In the genomic region with DNA sequence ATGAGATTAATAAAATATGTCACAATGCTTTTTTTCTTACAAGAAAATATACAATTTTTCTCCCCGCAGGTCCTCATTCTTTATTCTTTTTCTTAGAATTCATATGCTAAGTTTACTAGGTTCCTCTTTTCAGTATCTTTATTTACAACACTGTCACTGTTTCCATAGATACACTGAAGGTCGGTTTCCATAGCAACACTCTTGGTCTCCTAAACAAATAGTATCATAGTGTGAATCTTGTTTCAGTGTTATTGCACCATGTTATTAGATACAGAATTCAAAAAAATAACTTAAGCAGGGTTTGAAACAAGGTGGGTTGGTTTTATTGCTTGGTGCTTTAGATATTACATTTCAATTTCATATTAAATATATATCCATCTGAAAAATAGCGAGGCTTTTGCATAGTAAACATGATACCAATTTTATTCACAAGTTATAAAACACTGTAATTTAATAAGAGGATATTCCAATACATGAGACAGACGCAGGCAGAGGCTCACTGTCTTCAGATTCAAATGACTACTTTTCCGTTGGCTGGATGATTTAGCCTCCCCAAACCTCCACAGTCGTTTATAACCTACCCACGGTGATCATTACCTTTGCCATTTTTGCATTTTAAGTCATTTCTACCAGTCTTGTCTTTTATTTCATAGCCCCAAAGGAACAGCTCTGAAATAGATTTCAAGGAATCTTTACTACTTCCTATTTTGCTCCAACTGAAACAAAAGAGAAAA, we compare ENCODE assay signal across 8 cellular contexts.
DNase-seq lines count a peak whose midpoint lies in the region; ATAC-seq and TF ChIP-seq lines count a peak whose summit lies in the region.

No MANE protein-coding gene starts in this region.

- no peaks in the 10 kb centered on the region for H3K36me3 ChIP-seq in CD8-positive, alpha-beta T cell (ENCODE audit: insufficient read depth, low read length)
- no peaks in the 10 kb centered on the region for H3K36me3 ChIP-seq in OCI-LY3 (replicated peaks; ENCODE audit: low read depth, low read length)

- peak; percentile 55 for ATAC-seq in CD8-positive, alpha-beta T cell
- ATAC-seq in GM19025 (IDR thresholded peaks at IDR 0.05; ENCODE audit: low read depth, unreplicated experiment) (peak; percentile 50), HG03135 (IDR thresholded peaks at IDR 0.05; ENCODE audit: unreplicated experiment) (peak; percentile 65)

- H3K9me3 Mint-ChIP-seq in CD8-positive, alpha-beta T cell: no peaks in the 10 kb centered on the region
- H3K9me3 Mint-ChIP-seq in nephron: no peaks in the 10 kb centered on the region

- 0 out of 2 replicates have a peak overlapping the region, but pooled peaks have one; percentile 15 for H3K9ac ChIP-seq in OCI-LY3 (ENCODE audit: low read length)

- no peaks in the 10 kb centered on the region for H3K27me3 Mint-ChIP-seq in CD8-positive, alpha-beta T cell (ENCODE audit: low read depth)
- peaks cover 14% of the 10 kb centered on the region for H3K27me3 Mint-ChIP-seq in nephron (ENCODE audit: low read depth)

- H3K4me1 ChIP-seq in CD8-positive, alpha-beta T cell (ENCODE audit: insufficient read depth, low read length): peaks cover 25% of the 10 kb centered on the region
- H3K4me1 ChIP-seq in OCI-LY3 (ENCODE audit: low read length): peaks cover 65% of the 10 kb centered on the region

- H3K79me2 ChIP-seq in OCI-LY3 (ENCODE audit: low read length): no peaks in the 10 kb centered on the region

- no peak overlapping the region for H3K4me3 Mint-ChIP-seq in CD8-positive, alpha-beta T cell
- H3K4me3 Mint-ChIP-seq in nephron: no peak overlapping the region

- CTCF ChIA-PET in CD8-positive, alpha-beta T cell (lab: Charles Lee): interaction anchor here (0.7 kb wide), 1 partner anchor 13 kb away, joined by 3 read pairs; no protein-coding TSS in a partner anchor

- H3K27me3 ChIP-seq in CD8-positive, alpha-beta T cell (ENCODE audit: insufficient read depth, low read length): no peaks in the 10 kb centered on the region
- H3K27me3 ChIP-seq in OCI-LY3 (ENCODE audit: low read depth, low read length): no peaks in the 10 kb centered on the region

- H2AFZ ChIP-seq in OCI-LY3 (ENCODE audit: low read depth, low read length): no peak overlapping the region

- intact Hi-C loops in CD8-positive, alpha-beta T cell (cut with DNase I, micrococcal nuclease): loop anchor here (1.0 to 5.0 kb wide), 6 partner anchors 19 to 93 kb away; no protein-coding TSS in a partner anchor

- H3K27ac Mint-ChIP-seq in CD8-positive, alpha-beta T cell: peak overlapping the region; percentile 88
- peak overlapping the region in 2 of 3 experiments; percentile 10 to 70 for H3K27ac Mint-ChIP-seq in nephron

- peak overlapping the region; percentile 84 for H3K4me2 ChIP-seq in OCI-LY3 (ENCODE audit: low read length)

- DNase-seq in CD8-positive, alpha-beta T cell: peak in 2 of 7 experiments; percentile 7 to 16
- DNase-seq in dermis microvascular lymphatic vessel endothelial cell (ENCODE audit: low read depth in 2 of 2) (peak; percentile 86 to 87), middle frontal gyrus (ENCODE audit: extremely low spot score, low spot score) (no peak)
- no peak for DNase-seq in effector CD8-positive, alpha-beta T cell (lab: John Stamatoyannopoulos, UW)

- TF ChIP-seq CTCF in CD8-positive, alpha-beta T cell (IDR thresholded peaks at IDR 0.05): no peak
- TF ChIP-seq CTCF in OCI-LY3 (IDR thresholded peaks at IDR 0.05; ENCODE audit: low read depth, low read length): no peak
- no peak for TF ChIP-seq CTCF in nephron (IDR thresholded peaks at IDR 0.05; ENCODE audit: unreplicated experiment in 3 of 3)

- H3K9me3 ChIP-seq in CD8-positive, alpha-beta T cell (ENCODE audit: low read length): no peaks in the 10 kb centered on the region
- no peaks in the 10 kb centered on the region for H3K9me3 ChIP-seq in OCI-LY3 (ENCODE audit: insufficient read depth, low read length)

- peak overlapping the region; percentile 26 for H3K27ac ChIP-seq in CD8-positive, alpha-beta T cell (ENCODE audit: low read depth, low read length)
- H3K27ac ChIP-seq in OCI-LY3 (ENCODE audit: low read length): peak overlapping the region; percentile 48

- H3K4me1 Mint-ChIP-seq in CD8-positive, alpha-beta T cell (ENCODE audit: low read depth): peaks cover 43% of the 10 kb centered on the region
- peaks cover 22% of the 10 kb centered on the region for H3K4me1 Mint-ChIP-seq in nephron

- H3K36me3 Mint-ChIP-seq in CD8-positive, alpha-beta T cell: no peaks in the 10 kb centered on the region
- H3K36me3 Mint-ChIP-seq in nephron (ENCODE audit: low read depth): no peaks in the 10 kb centered on the region

- no peak overlapping the region for H3K4me3 ChIP-seq in CD8-positive, alpha-beta T cell (ENCODE audit: low read depth, low read length)
- H3K4me3 ChIP-seq in OCI-LY3 (ENCODE audit: low read length): peak overlapping the region; percentile 38

- POLR2A ChIA-PET in CD8-positive, alpha-beta T cell (lab: Charles Lee): interaction anchor here (1.4 to 2.6 kb wide), 3 partner anchors 22 to 90 kb away, joined by 4 to 26 read pairs (median 4); a partner anchor contains a TSS

- H4K20me1 ChIP-seq in OCI-LY3 (ENCODE audit: insufficient read depth, low read length): no peaks in the 10 kb centered on the region

Comparison
In these comparisons a context has a peak if more than half of its experiments do, and no peak if none do; other contexts are left out.
1. DNase-seq: peak in dermis microvascular lymphatic vessel endothelial cell (2 of 2); none in effector CD8-positive, alpha-beta T cell (single experiment) and middle frontal gyrus (single experiment).
2. Peak in every context shown above with its lines, with median percentiles within 50 percentile points of each other: ATAC-seq.